8 cellular contexts compared by ENCODE assay signal in genomic region chr1:12518956-12519707, GRCh38.
DNase-seq lines count a peak whose midpoint lies in the region; TF ChIP-seq lines count a peak whose summit lies in the region.

No MANE protein-coding gene starts in this region.

- no peaks in the 10 kb centered on the region for H3K4me1 ChIP-seq in rectal smooth muscle tissue (ENCODE audit: control insufficient read depth, insufficient read depth, low read length)

- no peaks in the 10 kb centered on the region for H3K36me3 ChIP-seq in rectal smooth muscle tissue (ENCODE audit: control insufficient read depth, insufficient read depth, low read length)

- no peaks in the 10 kb centered on the region for H3K27me3 ChIP-seq in rectal smooth muscle tissue (ENCODE audit: control insufficient read depth, insufficient read depth, low read length)

- no peak for TF ChIP-seq CTCF in fibroblast of pulmonary artery (IDR thresholded peaks at IDR 0.05; ENCODE audit: low read length, missing control alignments)

- peak; percentile 29 for DNase-seq in stimulated activated naive CD4-positive, alpha-beta T cell treated with Interleukin-2 at 50 U/mL for 16 hours (lab: John Stamatoyannopoulos, UW)
- no peak for DNase-seq in stimulated activated naive CD4-positive, alpha-beta T cell (lab: John Stamatoyannopoulos, UW)
- DNase-seq in fibroblast of pulmonary artery (ENCODE audit: low read depth) (peak; percentile 55), AML-193 (lab: John Stamatoyannopoulos, UW) (no peak), cerebellar nuclear complex (lab: John Stamatoyannopoulos, UW) (no peak), NCI-H146 (lab: John Stamatoyannopoulos, UW) (no peak), CD1c-positive myeloid dendritic cell (ENCODE audit: extremely low spot score) (no peak)

- H3K27ac ChIP-seq in rectal smooth muscle tissue (ENCODE audit: low read depth, low read length), result peak overlapping the region; percentile 51

- H3K9ac ChIP-seq in rectal smooth muscle tissue (ENCODE audit: low read length), result no peak overlapping the region

- no peak overlapping the region for H3K4me3 ChIP-seq in fibroblast of pulmonary artery (replicated peaks; ENCODE audit: low read depth, low read length)
- peak overlapping the region; percentile 29 for H3K4me3 ChIP-seq in rectal smooth muscle tissue (ENCODE audit: low read length)

Comparison
In these comparisons a context has a peak if more than half of its experiments do, and no peak if none do; other contexts are left out.
1. DNase-seq: peak in stimulated activated naive CD4-positive, alpha-beta T cell treated with Interleukin-2 at 50 U/mL for 16 hours (single experiment) and fibroblast of pulmonary artery (single experiment); none in stimulated activated naive CD4-positive, alpha-beta T cell (0 of 6), AML-193 (0 of 2), cerebellar nuclear complex (0 of 2), NCI-H146 (single experiment) and CD1c-positive myeloid dendritic cell (single experiment).